ENCODE assay signal across 28 cellular contexts in the genomic region with DNA sequence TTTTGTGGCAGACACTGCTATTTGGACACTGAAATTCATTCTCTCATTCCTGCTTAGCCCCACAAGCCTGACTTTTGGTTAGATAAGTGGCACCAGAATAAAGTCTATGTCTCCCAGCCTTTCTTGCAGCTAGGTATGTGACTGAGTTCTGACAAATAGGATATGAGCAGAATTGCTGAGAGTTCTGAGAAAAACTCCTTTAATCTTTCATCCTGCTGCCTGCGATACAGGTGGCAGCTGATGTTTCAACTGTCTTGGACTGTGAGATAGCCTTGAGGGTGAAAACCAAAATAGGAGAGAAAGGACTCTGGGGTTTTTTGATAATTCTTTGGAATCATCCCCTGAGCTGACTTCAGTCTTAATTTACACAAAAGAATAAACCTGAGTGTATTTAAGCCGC.
"Had no signal": no experiment of that assay in that cellular context is flagged by ENCODE, and none has a peak within 500 bp of the region (broad histone marks: within the 10 kb centered on the region; RNA-seq: fewer than 3 reads in every experiment).

No MANE protein-coding gene starts in this region.

- ATAC-seq: effector memory CD8-positive, alpha-beta T cell; esophagus mucosa; gastrocnemius medialis; heart right ventricle; left cardiac atrium; left lung; left ventricle myocardium superior; lower lobe of right lung; mucosa of descending colon had no signal

- H3K36me3 ChIP-seq: colonic mucosa, esophagus squamous epithelium, gastrocnemius medialis, heart right ventricle, left lung, lower lobe of right lung had no signal

- H3K9me3 ChIP-seq: colonic mucosa, esophagus squamous epithelium, gastrocnemius medialis, heart right ventricle, left lung, lower lobe of right lung, mucosa of descending colon had no signal

- H3K27ac ChIP-seq: colonic mucosa, epithelial cell of prostate, esophagus squamous epithelium, gastrocnemius medialis, heart right ventricle, left lung, lower lobe of right lung had no signal

- H3K4me1 ChIP-seq: colonic mucosa, esophagus squamous epithelium, gastrocnemius medialis, heart right ventricle, left lung, lower lobe of right lung had no signal

- FAIRE-seq: endometrium, islet of Langerhans, keratinocyte had no signal

- H3K4me1 Mint-ChIP-seq: mesothelial cell of epicardium, naive B cell had no signal

- H3K4me3 Mint-ChIP-seq: dendritic cell treated with granulocyte-macrophage colony-stimulating factor and Interleukin-4, amounts not matched to agents 40 ng/mL and 50 ng/mL, for 4 days; effector memory CD8-positive, alpha-beta T cell; endodermal cell; mesothelial cell of epicardium; naive B cell had no signal

- H3K36me3 Mint-ChIP-seq: mesothelial cell of epicardium, naive B cell had no signal

- H3K27me3 ChIP-seq: colonic mucosa, esophagus squamous epithelium, gastrocnemius medialis, left lung had no signal

- H3K27ac Mint-ChIP-seq: dendritic cell treated with granulocyte-macrophage colony-stimulating factor and Interleukin-4, amounts not matched to agents 40 ng/mL and 50 ng/mL, for 4 days; effector memory CD8-positive, alpha-beta T cell; endodermal cell; mesothelial cell of epicardium; naive B cell had no signal

- H3K4me3 ChIP-seq: colonic mucosa, esophagus squamous epithelium, gastrocnemius medialis, heart right ventricle, left lung, lower lobe of right lung, mucosa of descending colon had no signal

- H3K9me3 Mint-ChIP-seq: dendritic cell treated with granulocyte-macrophage colony-stimulating factor and Interleukin-4, amounts not matched to agents 40 ng/mL and 50 ng/mL, for 4 days; effector memory CD8-positive, alpha-beta T cell; endodermal cell; mesothelial cell of epicardium; naive B cell had no signal

- DNase-seq: colonic mucosa; cortex of kidney; effector CD8-positive, alpha-beta T cell; effector memory CD8-positive, alpha-beta T cell; endodermal cell; erythroblast; esophagus squamous epithelium; foreskin fibroblast; foreskin melanocyte; gastrocnemius medialis; glutamatergic neuron; head of caudate nucleus; heart right ventricle; hippocampal formation; left cardiac atrium; left lung; left ventricle myocardium superior; lower lobe of right lung; mesenchymal stem cell; mucosa of descending colon; naive B cell had no signal
